1 cellular context compared by ENCODE assay signal in the genomic region with DNA sequence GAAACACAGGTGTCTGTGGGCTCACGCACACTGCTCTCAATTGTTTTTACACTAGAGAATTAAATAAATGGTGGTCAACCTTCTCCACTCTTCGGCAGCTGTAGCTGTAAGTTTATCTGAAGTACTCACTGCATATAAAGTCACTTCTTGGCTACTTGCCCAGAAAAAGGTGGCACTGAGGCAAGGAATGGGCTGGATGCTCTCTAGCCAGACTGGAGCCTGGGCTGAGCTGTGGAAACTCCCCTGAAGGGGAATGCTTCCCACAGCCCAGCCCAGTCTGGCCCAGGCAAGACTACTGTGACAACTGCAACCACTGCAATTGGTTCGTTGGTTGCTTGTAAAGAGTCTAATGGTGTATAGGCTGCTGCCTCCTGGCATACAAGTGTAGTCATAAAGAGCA.
A peak's percentile ranks its signal among the peaks of the same experiment; 100 is the strongest.
TF ChIP-seq lines count a peak whose summit lies in the region.

No MANE protein-coding gene starts in this region.

TF ChIP-seq in HEK293, 187 proteins besides CTCF, POLR2A, EP300 and RAD21 (continued from another document and continues in another):
- TF ChIP-seq, protein P1, sequence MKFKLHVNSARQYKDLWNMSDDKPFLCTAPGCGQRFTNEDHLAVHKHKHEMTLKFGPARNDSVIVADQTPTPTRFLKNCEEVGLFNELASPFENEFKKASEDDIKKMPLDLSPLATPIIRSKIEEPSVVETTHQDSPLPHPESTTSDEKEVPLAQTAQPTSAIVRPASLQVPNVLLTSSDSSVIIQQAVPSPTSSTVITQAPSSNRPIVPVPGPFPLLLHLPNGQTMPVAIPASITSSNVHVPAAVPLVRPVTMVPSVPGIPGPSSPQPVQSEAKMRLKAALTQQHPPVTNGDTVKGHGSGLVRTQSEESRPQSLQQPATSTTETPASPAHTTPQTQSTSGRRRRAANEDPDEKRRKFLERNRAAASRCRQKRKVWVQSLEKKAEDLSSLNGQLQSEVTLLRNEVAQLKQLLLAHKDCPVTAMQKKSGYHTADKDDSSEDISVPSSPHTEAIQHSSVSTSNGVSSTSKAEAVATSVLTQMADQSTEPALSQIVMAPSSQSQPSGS (tag by site-specific recombination; IDR thresholded peaks at IDR 0.05; ENCODE audit: low read depth), result no peak
- TF ChIP-seq ZNF701 (tag by site-specific recombination; IDR thresholded peaks at IDR 0.05) (no peak), ZNF596 (tag by site-specific recombination; IDR thresholded peaks at IDR 0.05) (no peak), YY1 (tag by site-specific recombination; IDR thresholded peaks at IDR 0.05) (no peak), ZNF664 (tag by site-specific recombination; IDR thresholded peaks at IDR 0.05) (peak; percentile 86), GFI1B (tag by site-specific recombination; IDR thresholded peaks at IDR 0.05) (no peak), ZNF175 (tag by site-specific recombination; IDR thresholded peaks at IDR 0.05) (no peak), SP2 (tag by site-specific recombination; IDR thresholded peaks at IDR 0.05) (peak; percentile 49), ZNF707 (tag by site-specific recombination; IDR thresholded peaks at IDR 0.05) (no peak), ZNF114 (tag by site-specific recombination; IDR thresholded peaks at IDR 0.05) (no peak), ZNF600 (tag by site-specific recombination; IDR thresholded peaks at IDR 0.05) (peak; percentile 5; the same call in 1 of the 2 replicates), ZNF350 (tag by site-specific recombination; IDR thresholded peaks at IDR 0.05) (no peak), ZNF747 (tag by site-specific recombination; IDR thresholded peaks at IDR 0.05) (no peak), IKZF3 (tag by site-specific recombination; IDR thresholded peaks at IDR 0.05) (peak; percentile 77; the same call in 1 of the 2 replicates), ZNF37A (tag by site-specific recombination; IDR thresholded peaks at IDR 0.05) (no peak), ZFP69B (tag by site-specific recombination; IDR thresholded peaks at IDR 0.05) (no peak), ZNF335 (tag by site-specific recombination; conservative IDR thresholded peaks at IDR 0.05) (no peak), ZBTB1 (tag by site-specific recombination; IDR thresholded peaks at IDR 0.05) (no peak), ZNF184 (tag by site-specific recombination; IDR thresholded peaks at IDR 0.05) (peak; percentile 71; the same call in 1 of the 2 replicates), KLF10 (tag by site-specific recombination; IDR thresholded peaks at IDR 0.05) (no peak), ZNF174 (tag by site-specific recombination; IDR thresholded peaks at IDR 0.05) (no peak), ZNF555 (tag by site-specific recombination; conservative IDR thresholded peaks at IDR 0.05) (no peak), ZNF10 (tag by site-specific recombination; IDR thresholded peaks at IDR 0.05) (0 out of 2 replicates have a peak, but pooled peaks have one; percentile 18), ZNF341 (tag by site-specific recombination; IDR thresholded peaks at IDR 0.05; ENCODE audit: low read depth) (no peak), ZNF426 (tag by site-specific recombination; IDR thresholded peaks at IDR 0.05) (no peak), ZNF274 (IDR thresholded peaks at IDR 0.05; ENCODE audit: low read length) (no peak), ZNF274 (tag by site-specific recombination; IDR thresholded peaks at IDR 0.05; ENCODE audit: borderline replicate concordance) (no peak)
- TF ChIP-seq, protein P2, sequence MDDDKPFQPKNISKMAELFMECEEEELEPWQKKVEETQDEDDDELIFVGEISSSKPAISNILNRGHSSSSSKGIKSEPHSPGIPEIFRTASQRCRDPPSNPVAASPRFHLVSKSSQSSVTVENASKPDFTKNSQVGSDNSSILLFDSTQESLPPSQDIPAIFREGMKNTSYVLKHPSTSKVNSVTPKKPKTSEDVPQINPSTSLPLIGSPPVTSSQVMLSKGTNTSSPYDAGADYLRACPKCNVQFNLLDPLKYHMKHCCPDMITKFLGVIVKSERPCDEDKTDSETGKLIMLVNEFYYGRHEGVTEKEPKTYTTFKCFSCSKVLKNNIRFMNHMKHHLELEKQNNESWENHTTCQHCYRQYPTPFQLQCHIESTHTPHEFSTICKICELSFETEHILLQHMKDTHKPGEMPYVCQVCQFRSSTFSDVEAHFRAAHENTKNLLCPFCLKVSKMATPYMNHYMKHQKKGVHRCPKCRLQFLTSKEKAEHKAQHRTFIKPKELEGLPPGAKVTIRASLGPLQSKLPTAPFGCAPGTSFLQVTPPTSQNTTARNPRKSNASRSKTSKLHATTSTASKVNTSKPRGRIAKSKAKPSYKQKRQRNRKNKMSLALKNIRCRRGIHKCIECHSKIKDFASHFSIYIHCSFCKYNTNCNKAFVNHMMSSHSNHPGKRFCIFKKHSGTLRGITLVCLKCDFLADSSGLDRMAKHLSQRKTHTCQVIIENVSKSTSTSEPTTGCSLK (tag by site-specific recombination; IDR thresholded peaks at IDR 0.05), result no peak
- TF ChIP-seq, protein P3, sequence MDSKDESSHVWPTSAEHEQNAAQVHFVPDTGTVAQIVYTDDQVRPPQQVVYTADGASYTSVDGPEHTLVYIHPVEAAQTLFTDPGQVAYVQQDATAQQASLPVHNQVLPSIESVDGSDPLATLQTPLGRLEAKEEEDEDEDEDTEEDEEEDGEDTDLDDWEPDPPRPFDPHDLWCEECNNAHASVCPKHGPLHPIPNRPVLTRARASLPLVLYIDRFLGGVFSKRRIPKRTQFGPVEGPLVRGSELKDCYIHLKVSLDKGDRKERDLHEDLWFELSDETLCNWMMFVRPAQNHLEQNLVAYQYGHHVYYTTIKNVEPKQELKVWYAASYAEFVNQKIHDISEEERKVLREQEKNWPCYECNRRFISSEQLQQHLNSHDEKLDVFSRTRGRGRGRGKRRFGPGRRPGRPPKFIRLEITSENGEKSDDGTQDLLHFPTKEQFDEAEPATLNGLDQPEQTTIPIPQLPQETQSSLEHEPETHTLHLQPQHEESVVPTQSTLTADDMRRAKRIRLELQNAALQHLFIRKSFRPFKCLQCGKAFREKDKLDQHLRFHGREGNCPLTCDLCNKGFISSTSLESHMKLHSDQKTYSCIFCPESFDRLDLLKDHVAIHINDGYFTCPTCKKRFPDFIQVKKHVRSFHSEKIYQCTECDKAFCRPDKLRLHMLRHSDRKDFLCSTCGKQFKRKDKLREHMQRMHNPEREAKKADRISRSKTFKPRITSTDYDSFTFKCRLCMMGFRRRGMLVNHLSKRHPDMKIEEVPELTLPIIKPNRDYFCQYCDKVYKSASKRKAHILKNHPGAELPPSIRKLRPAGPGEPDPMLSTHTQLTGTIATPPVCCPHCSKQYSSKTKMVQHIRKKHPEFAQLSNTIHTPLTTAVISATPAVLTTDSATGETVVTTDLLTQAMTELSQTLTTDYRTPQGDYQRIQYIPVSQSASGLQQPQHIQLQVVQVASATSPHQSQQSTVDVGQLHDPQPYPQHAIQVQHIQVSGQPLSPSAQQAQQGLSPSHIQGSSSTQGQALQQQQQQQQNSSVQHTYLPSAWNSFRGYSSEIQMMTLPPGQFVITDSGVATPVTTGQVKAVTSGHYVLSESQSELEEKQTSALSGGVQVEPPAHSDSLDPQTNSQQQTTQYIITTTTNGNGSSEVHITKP (tag by site-specific recombination; IDR thresholded peaks at IDR 0.05), result 0 out of 2 replicates have a peak, but pooled peaks have one; percentile 43
- TF ChIP-seq, protein P4, sequence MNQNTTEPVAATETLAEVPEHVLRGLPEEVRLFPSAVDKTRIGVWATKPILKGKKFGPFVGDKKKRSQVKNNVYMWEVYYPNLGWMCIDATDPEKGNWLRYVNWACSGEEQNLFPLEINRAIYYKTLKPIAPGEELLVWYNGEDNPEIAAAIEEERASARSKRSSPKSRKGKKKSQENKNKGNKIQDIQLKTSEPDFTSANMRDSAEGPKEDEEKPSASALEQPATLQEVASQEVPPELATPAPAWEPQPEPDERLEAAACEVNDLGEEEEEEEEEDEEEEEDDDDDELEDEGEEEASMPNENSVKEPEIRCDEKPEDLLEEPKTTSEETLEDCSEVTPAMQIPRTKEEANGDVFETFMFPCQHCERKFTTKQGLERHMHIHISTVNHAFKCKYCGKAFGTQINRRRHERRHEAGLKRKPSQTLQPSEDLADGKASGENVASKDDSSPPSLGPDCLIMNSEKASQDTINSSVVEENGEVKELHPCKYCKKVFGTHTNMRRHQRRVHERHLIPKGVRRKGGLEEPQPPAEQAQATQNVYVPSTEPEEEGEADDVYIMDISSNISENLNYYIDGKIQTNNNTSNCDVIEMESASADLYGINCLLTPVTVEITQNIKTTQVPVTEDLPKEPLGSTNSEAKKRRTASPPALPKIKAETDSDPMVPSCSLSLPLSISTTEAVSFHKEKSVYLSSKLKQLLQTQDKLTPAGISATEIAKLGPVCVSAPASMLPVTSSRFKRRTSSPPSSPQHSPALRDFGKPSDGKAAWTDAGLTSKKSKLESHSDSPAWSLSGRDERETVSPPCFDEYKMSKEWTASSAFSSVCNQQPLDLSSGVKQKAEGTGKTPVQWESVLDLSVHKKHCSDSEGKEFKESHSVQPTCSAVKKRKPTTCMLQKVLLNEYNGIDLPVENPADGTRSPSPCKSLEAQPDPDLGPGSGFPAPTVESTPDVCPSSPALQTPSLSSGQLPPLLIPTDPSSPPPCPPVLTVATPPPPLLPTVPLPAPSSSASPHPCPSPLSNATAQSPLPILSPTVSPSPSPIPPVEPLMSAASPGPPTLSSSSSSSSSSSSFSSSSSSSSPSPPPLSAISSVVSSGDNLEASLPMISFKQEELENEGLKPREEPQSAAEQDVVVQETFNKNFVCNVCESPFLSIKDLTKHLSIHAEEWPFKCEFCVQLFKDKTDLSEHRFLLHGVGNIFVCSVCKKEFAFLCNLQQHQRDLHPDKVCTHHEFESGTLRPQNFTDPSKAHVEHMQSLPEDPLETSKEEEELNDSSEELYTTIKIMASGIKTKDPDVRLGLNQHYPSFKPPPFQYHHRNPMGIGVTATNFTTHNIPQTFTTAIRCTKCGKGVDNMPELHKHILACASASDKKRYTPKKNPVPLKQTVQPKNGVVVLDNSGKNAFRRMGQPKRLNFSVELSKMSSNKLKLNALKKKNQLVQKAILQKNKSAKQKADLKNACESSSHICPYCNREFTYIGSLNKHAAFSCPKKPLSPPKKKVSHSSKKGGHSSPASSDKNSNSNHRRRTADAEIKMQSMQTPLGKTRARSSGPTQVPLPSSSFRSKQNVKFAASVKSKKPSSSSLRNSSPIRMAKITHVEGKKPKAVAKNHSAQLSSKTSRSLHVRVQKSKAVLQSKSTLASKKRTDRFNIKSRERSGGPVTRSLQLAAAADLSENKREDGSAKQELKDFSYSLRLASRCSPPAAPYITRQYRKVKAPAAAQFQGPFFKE (tag by site-specific recombination; IDR thresholded peaks at IDR 0.05; ENCODE audit: borderline replicate concordance), result no peak
- TF ChIP-seq, protein P5, sequence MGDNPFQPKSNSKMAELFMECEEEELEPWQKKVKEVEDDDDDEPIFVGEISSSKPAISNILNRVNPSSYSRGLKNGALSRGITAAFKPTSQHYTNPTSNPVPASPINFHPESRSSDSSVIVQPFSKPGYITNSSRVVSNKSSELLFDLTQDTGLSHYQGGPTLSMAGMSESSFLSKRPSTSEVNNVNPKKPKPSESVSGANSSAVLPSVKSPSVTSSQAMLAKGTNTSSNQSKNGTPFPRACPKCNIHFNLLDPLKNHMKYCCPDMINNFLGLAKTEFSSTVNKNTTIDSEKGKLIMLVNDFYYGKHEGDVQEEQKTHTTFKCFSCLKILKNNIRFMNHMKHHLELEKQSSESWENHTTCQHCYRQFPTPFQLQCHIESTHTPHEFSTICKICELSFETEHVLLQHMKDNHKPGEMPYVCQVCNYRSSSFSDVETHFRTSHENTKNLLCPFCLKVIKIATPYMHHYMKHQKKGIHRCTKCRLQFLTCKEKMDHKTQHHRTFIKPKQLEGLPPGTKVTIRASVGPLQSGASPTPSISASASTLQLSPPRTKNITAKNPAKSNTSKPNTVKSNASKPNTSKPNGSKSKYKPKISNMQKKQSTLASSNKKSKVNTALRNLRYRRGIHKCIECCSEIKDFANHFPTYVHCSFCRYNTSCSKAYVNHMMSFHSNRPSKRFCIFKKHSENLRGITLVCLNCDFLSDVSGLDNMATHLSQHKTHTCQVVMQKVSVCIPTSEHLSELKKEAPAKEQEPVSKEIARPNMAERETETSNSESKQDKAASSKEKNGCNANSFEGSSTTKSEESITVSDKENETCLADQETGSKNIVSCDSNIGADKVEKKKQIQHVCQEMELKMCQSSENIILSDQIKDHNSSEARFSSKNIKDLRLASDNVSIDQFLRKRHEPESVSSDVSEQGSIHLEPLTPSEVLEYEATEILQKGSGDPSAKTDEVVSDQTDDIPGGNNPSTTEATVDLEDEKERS (tag by site-specific recombination; IDR thresholded peaks at IDR 0.05), result no peak
- TF ChIP-seq, protein P6, sequence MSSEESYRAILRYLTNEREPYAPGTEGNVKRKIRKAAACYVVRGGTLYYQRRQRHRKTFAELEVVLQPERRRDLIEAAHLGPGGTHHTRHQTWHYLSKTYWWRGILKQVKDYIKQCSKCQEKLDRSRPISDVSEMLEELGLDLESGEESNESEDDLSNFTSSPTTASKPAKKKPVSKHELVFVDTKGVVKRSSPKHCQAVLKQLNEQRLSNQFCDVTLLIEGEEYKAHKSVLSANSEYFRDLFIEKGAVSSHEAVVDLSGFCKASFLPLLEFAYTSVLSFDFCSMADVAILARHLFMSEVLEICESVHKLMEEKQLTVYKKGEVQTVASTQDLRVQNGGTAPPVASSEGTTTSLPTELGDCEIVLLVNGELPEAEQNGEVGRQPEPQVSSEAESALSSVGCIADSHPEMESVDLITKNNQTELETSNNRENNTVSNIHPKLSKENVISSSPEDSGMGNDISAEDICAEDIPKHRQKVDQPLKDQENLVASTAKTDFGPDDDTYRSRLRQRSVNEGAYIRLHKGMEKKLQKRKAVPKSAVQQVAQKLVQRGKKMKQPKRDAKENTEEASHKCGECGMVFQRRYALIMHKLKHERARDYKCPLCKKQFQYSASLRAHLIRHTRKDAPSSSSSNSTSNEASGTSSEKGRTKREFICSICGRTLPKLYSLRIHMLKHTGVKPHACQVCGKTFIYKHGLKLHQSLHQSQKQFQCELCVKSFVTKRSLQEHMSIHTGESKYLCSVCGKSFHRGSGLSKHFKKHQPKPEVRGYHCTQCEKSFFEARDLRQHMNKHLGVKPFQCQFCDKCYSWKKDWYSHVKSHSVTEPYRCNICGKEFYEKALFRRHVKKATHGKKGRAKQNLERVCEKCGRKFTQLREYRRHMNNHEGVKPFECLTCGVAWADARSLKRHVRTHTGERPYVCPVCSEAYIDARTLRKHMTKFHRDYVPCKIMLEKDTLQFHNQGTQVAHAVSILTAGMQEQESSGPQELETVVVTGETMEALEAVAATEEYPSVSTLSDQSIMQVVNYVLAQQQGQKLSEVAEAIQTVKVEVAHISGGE (tag by site-specific recombination; conservative IDR thresholded peaks at IDR 0.05; ENCODE audit: low read depth), result no peak
- TF ChIP-seq, protein P7, sequence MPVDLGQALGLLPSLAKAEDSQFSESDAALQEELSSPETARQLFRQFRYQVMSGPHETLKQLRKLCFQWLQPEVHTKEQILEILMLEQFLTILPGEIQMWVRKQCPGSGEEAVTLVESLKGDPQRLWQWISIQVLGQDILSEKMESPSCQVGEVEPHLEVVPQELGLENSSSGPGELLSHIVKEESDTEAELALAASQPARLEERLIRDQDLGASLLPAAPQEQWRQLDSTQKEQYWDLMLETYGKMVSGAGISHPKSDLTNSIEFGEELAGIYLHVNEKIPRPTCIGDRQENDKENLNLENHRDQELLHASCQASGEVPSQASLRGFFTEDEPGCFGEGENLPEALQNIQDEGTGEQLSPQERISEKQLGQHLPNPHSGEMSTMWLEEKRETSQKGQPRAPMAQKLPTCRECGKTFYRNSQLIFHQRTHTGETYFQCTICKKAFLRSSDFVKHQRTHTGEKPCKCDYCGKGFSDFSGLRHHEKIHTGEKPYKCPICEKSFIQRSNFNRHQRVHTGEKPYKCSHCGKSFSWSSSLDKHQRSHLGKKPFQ (tag by site-specific recombination; IDR thresholded peaks at IDR 0.05), result no peak
